Comparison of ENCODE assay signal across 8 cellular contexts in the genomic region with DNA sequence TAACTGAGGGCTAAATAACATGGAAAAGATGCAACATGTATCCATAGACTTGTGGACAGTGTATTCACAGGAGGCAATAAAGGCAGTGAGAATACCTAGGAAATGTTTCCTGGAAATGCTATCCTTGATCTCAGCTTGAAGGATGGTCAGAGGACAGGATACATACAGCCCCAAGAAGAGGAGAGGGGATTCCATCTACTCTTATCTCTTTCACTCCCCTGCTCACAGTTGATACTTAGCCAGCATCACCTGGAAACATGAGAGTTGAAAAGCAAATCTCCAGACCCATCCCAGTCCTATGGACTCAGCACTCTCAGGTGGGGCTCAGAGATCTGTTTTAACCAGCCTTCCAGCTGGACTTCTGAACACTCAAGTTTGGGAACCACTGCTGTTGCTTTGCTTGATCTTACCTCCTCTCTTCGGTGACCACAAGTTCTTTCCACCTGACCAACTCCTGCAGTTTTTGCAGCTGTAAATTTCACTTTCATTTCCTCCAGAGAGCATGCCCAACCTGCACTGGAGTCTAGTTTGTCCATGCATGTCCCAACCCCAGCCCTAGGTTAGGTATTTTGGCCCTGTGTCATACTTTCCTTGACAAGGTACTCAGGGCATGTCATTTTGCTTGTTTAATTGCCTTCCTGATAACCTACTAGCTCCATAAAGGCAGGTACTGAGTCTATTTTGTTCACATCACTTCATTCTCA. TPM values are rescaled to one million over a fixed set of nuclear protein-coding genes. Genes with fewer than 3 reads are reported as not detected.
DNase-seq lines count a peak whose midpoint lies in the region; ATAC-seq and TF ChIP-seq lines count a peak whose summit lies in the region.

No MANE protein-coding gene starts in this region.

- peak overlapping the region; percentile 62 to 83 for H3K27ac Mint-ChIP-seq in T-cell
- H3K27ac Mint-ChIP-seq in nephron progenitor cell = peak overlapping the region; percentile 35

- ATAC-seq in HG02840 (IDR thresholded peaks at IDR 0.05; ENCODE audit: low FRiP score, unreplicated experiment) (peak; percentile 93), T-cell (replicated peaks in 1 of 4) (peak; percentile 31 to 52 (median 50))

- H3K27me3 Mint-ChIP-seq in T-cell (no peaks in the 10 kb centered on the region), nephron progenitor cell (ENCODE audit: low read depth, poor library complexity) (no peaks in the 10 kb centered on the region)

- H3K4me3 Mint-ChIP-seq in T-cell (peak overlapping the region; percentile 41 to 71 (median 49)), nephron progenitor cell (no peak overlapping the region)

- DNase-seq in DMS79 treated with DMSO at 0.1 percent for 48 hours (lab: John Stamatoyannopoulos, UW) (peak; percentile 3), DMS79 (lab: John Stamatoyannopoulos, UW) (no peak), T-cell (no peak), nephron progenitor cell (no peak), GDM1 (lab: John Stamatoyannopoulos, UW) (no peak), pons (ENCODE audit: low spot score) (no peak), T1000 (lab: John Stamatoyannopoulos, UW) (no peak)

- CTCF ChIA-PET in T-cell (lab: Charles Lee) = no interaction called here

- H3K36me3 Mint-ChIP-seq in T-cell (peaks cover 20% of the 10 kb centered on the region), nephron progenitor cell (ENCODE audit: low read depth) (no peaks in the 10 kb centered on the region)

- POLR2A ChIA-PET in T-cell (lab: Charles Lee) = interaction anchor here in 1 of 2 donors (0.6 kb wide), 1 partner anchor 101 kb away, joined by 3 read pairs; no protein-coding TSS in a partner anchor

- peaks cover 68 to 80% (median 75%) of the 10 kb centered on the region in 3 donors for H3K4me1 Mint-ChIP-seq in T-cell
- H3K4me1 Mint-ChIP-seq in nephron progenitor cell = peaks cover 13% of the 10 kb centered on the region

- H3K9me3 Mint-ChIP-seq in T-cell (no peaks in the 10 kb centered on the region), nephron progenitor cell (peaks cover 15% of the 10 kb centered on the region)

- TF ChIP-seq CTCF in nephron progenitor cell (IDR thresholded peaks at IDR 0.05) = no peak

RNA-seq across cellular contexts. Expression of a gene that starts 10.4 kb away (rescaled TPM):
- 10 to 100 TPM; 21.6 to 30.1 (median 25.9) TPM for total RNA-seq in T-cell
